9 cellular contexts compared by ENCODE assay signal in the genomic region with DNA sequence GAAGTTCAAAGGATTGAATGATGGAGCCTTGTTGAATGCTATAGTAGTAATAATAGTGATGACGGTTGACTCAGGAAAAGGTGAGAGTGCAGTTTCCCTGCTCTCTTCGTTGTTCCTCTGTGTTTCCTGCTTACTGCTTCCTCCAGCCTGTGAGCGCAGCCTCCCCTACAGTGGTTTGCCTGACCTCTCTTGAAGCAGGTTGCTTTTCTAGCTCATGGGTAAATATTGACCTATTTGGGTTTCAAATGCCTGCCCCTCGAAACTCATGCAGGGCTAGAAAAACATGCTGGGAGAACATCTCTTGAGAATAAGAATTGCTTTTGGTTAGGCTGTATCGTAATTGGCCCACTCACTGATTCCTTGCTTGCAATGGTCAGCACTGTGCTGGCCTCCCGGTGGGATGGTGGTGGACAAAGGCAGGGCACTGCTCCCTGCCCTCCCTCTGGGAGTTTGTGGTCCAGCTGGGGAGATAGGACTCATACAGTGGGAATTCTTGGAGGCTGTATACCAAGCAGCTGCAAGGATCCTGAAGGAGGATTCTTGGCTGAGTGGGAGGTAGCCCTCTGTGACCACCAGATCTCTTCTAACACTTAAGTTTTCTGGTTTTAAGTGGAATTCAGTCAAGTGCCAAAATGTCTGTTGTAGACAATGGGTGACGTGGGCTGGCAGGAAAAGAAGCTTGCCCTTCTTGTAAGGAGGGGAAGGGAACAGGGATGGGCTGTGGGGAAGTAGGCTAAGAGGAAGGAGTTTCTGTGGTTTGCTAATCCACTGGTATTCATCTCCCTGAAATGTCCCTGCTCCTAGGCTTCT. TPM values are rescaled to one million over a fixed set of nuclear protein-coding genes. Genes with fewer than 3 reads are reported as not detected.
DNase-seq lines count a peak whose midpoint lies in the region; ATAC-seq and TF ChIP-seq lines count a peak whose summit lies in the region.
"Had no signal": no experiment of that assay in that cellular context is flagged by ENCODE, and none has a peak within 500 bp of the region (broad histone marks: within the 10 kb centered on the region; RNA-seq: fewer than 3 reads in every experiment).

No MANE protein-coding gene starts in this region.

- DNase-seq in Right ventricle myocardium inferior (ENCODE audit: missing footprints) (no peak), cardiac septum (ENCODE audit: low spot score) (no peak), brain pericyte (ENCODE audit: low read depth, low spot score) (peak; percentile 100), lower lobe of right lung (peak; percentile 72), GM13977 (ENCODE audit: low spot score) (no peak), NCI-H1436 treated with DMSO at 0.1 percent for 48 hours (lab: John Stamatoyannopoulos, UW) (no peak), erythroblast (lab: John Stamatoyannopoulos, UW) (no peak)
- DNase-seq: DND-41 had no signal

- H3K9me3 ChIP-seq in lower lobe of right lung: no peaks in the 10 kb centered on the region

- H3K36me3 ChIP-seq in lower lobe of right lung (no peaks in the 10 kb centered on the region), urinary bladder (ENCODE audit: insufficient read depth) (no peaks in the 10 kb centered on the region)

- no peak for TF ChIP-seq POLR2A in erythroblast (IDR thresholded peaks at IDR 0.05; ENCODE audit: low read length)

- H3K4me3 ChIP-seq in lower lobe of right lung (peak overlapping the region; percentile 10), urinary bladder (ENCODE audit: low read depth, low read length) (no peak overlapping the region)

- intact Hi-C loops in Right ventricle myocardium inferior (cut with DNase I): no loop called here
- intact Hi-C loops in cardiac septum (cut with DNase I): no loop called here
- intact Hi-C loops in lower lobe of right lung (cut with DNase I): no loop called here

- TF ChIP-seq CTCF in lower lobe of right lung (IDR thresholded peaks at IDR 0.05): no peak
- TF ChIP-seq CTCF in GM13977 (IDR thresholded peaks at IDR 0.05; ENCODE audit: extremely low read depth, insufficient read depth, missing control alignments): no peak

- H3K4me1 ChIP-seq in lower lobe of right lung: peaks cover 98% of the 10 kb centered on the region
- peaks cover 5% of the 10 kb centered on the region for H3K4me1 ChIP-seq in urinary bladder (ENCODE audit: insufficient read depth)

- ATAC-seq in Right ventricle myocardium inferior (peak; percentile 38), lower lobe of right lung (peak; percentile 72 to 77)

- H3K27me3 ChIP-seq in lower lobe of right lung (ENCODE audit: low read depth): no peaks in the 10 kb centered on the region

- H3K27ac ChIP-seq in lower lobe of right lung (peak overlapping the region; percentile 95), urinary bladder (ENCODE audit: low read depth) (peak overlapping the region; percentile 66)

- in situ Hi-C loops in GM13977 (cut with MboI; ENCODE audit: low pct_unique_long_range_greater_than_20kb, low sequenced_read_pairs, unreplicated experiment): no loop called here

- WGBS in urinary bladder: 56% methylated on average over 7 of the region's 7 CpGs

RNA-seq across cellular contexts. Expression of gene RNF181, which starts 5.4 kb away (rescaled TPM):
- 87.8 TPM for total RNA-seq in Right ventricle myocardium inferior
- 82.4 TPM for total RNA-seq in cardiac septum
- total RNA-seq in lower lobe of right lung: 89.8 TPM
- total RNA-seq in urinary bladder: 71.6 TPM
- 183 TPM for polyA plus RNA-seq in urinary bladder

RNA-seq across cellular contexts. Expression of gene VAMP5, which starts 6.0 kb away (rescaled TPM):
- total RNA-seq in Right ventricle myocardium inferior (62.1 TPM), cardiac septum (27.9 TPM), lower lobe of right lung (87.0 TPM), urinary bladder (8.0 TPM)
- 157 TPM for polyA plus RNA-seq in urinary bladder

RNA-seq across cellular contexts. Expression of gene TMEM150A, which starts 12.3 kb away (rescaled TPM):
- total RNA-seq in Right ventricle myocardium inferior (10.8 TPM), cardiac septum (11.4 TPM), lower lobe of right lung (28.9 TPM), urinary bladder (6.3 TPM)
- 39.0 TPM for polyA plus RNA-seq in urinary bladder

RNA-seq across cellular contexts. Expression of gene VAMP8, which starts 12.8 kb away (rescaled TPM):
- total RNA-seq in Right ventricle myocardium inferior: 26.1 TPM
- total RNA-seq in cardiac septum: 8.2 TPM
- 272 TPM for total RNA-seq in lower lobe of right lung
- 14.8 TPM for total RNA-seq in urinary bladder
- polyA plus RNA-seq in urinary bladder: 89.9 TPM

RNA-seq across cellular contexts. Expression of gene C2orf68, which starts 21.7 kb away (rescaled TPM):
- total RNA-seq in Right ventricle myocardium inferior: 26.4 TPM
- total RNA-seq in cardiac septum: 26.3 TPM
- 40.6 TPM for total RNA-seq in lower lobe of right lung
- total RNA-seq in urinary bladder: 40.8 TPM
- polyA plus RNA-seq in urinary bladder: 20.0 TPM

Comparison
In these comparisons a context has a peak if more than half of its experiments do, and no peak if none do; other contexts are left out.
1. DNase-seq: peak in brain pericyte (single experiment) and lower lobe of right lung (single experiment); none in Right ventricle myocardium inferior (single experiment), cardiac septum (single experiment), GM13977 (single experiment), NCI-H1436 treated with DMSO at 0.1 percent for 48 hours (single experiment) and erythroblast (0 of 2).